Comparison of ENCODE assay signal across 28 cellular contexts in the genomic region with DNA sequence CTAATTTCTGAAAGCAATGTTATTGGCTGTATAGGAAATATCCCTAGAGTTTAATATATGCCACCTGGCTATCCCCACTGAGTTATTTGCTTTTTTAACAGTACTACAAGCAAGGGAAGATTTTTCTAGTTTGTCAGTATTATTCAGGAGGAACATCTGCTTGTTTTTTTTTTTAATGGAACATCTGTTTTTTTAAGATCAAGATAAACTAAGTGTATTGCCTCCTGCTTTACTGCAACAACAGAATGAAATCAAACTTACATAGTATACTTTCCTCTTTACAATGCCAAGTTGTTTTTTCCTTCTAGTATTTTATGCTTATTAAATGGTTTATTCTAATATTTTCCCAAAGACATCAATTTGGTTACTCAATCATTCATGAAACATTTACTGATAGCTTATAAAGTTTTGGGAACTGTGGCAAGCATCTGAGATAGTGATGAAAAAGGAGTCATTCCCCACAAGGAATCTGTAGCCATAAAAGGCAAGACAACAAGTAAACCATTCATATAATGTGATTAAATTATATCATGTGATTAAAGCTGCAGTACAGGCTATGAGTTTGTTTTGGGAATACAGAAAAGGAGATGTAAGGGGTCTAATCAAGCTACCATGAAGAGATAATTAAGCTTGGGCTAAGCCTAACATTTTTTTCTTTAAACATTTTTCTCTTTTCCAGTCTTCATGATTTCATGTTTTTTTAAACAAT. TPM values are rescaled to one million over a fixed set of nuclear protein-coding genes. Genes with fewer than 3 reads are reported as not detected.
DNase-seq lines count a peak whose midpoint lies in the region; FAIRE-seq and TF ChIP-seq lines count a peak whose summit lies in the region.
"Had no signal": no experiment of that assay in that cellular context is flagged by ENCODE, and none has a peak within 500 bp of the region (broad histone marks: within the 10 kb centered on the region; RNA-seq: fewer than 3 reads in every experiment).

No MANE protein-coding gene starts in this region.

- no peak overlapping the region for H3K4me2 ChIP-seq in SK-N-SH
- H3K4me2 ChIP-seq in endothelial cell of umbilical vein (ENCODE audit: insufficient read depth, low read length): no peak overlapping the region
- peak overlapping the region; percentile 35 for H3K4me2 ChIP-seq in osteoblast (ENCODE audit: insufficient read depth, low read length)
- H3K4me2 ChIP-seq: hepatocyte had no signal

- peaks cover 100% of the 10 kb centered on the region for H3K79me2 ChIP-seq in SK-N-SH (ENCODE audit: insufficient read depth)
- peaks cover 97% of the 10 kb centered on the region for H3K79me2 ChIP-seq in endothelial cell of umbilical vein (ENCODE audit: control insufficient read depth, insufficient read depth, low read length)
- H3K79me2 ChIP-seq in osteoblast (ENCODE audit: insufficient read depth, low read length): peaks cover 98% of the 10 kb centered on the region

- FAIRE-seq in endothelial cell of umbilical vein (lab: Jason Lieb, UNC) (no peak), GM12892 (lab: Jason Lieb, UNC) (no peak)
- FAIRE-seq: GM12878, HTR-8/SVneo had no signal

- TF ChIP-seq EP300 in SK-N-SH (IDR thresholded peaks at IDR 0.05; ENCODE audit: borderline replicate concordance in 1 of 2, low read depth in 1 of 2, low read length in 1 of 2) (peak in 1 of 2 experiments; percentile 6; a peak in 1 of 4 replicates), sigmoid colon (IDR thresholded peaks at IDR 0.05) (no peak)

- DNase-seq in HFFc6 (no peak), SK-N-SH (peak; percentile 38), endothelial cell of umbilical vein (ENCODE audit: low read depth, low spot score) (no peak), osteoblast (ENCODE audit: insufficient read length, low spot score, missing footprints) (no peak), immature natural killer cell (no peak), sigmoid colon (no peak), GM12892 (ENCODE audit: insufficient read length) (no peak)
- DNase-seq: activated effector memory CD4-positive, alpha-beta T cell treated with Interleukin-2 at 50 U/mL for 16 hours; activated T-cell treated with anti-CD3 and anti-CD28 coated beads for 4 hours; Calu3; foreskin keratinocyte; KG1; left colon; mesenchymal stem cell; MM.1S; NCI-H1417; NCI-H2029 treated with DMSO at 0.1 percent for 48 hours; NCI-H748 treated with DMSO at 0.1 percent for 48 hours; occipital lobe; RPMI8226; stimulated activated CD4-positive, alpha-beta T cell treated with anti-CD3 and anti-CD28 coated beads, Interleukin-1b, Interleukin-23, amount 100 ng/mL, for 48 hours; trophoblast cell had no signal

- peaks cover 15 to 42% of the 10 kb centered on the region in 2 experiments; a peak in 3 of 4 replicates for H3K4me1 ChIP-seq in SK-N-SH (ENCODE audit: control insufficient read depth in 1 of 2, insufficient read depth in 2 of 2, low read depth in 1 of 2, low read length in 1 of 2)
- no peaks in the 10 kb centered on the region for H3K4me1 ChIP-seq in endothelial cell of umbilical vein (ENCODE audit: control insufficient read depth, extremely low read depth, insufficient read depth, low read length)
- H3K4me1 ChIP-seq in osteoblast (ENCODE audit: insufficient read depth, low read length): peaks cover 9% of the 10 kb centered on the region
- H3K4me1 ChIP-seq in sigmoid colon: peaks cover 0 to 19% (median 7%) of the 10 kb centered on the region in 4 donors

- H3K9me3 Mint-ChIP-seq in HFFc6 (no peaks in the 10 kb centered on the region), immature natural killer cell (no peaks in the 10 kb centered on the region)

- no peak for TF ChIP-seq POLR2A in endothelial cell of umbilical vein (IDR thresholded peaks at IDR 0.05; ENCODE audit: low read depth, low read length)
- no peak for TF ChIP-seq POLR2A in sigmoid colon (IDR thresholded peaks at IDR 0.05)
- no peak for TF ChIP-seq POLR2A in GM12892 (IDR thresholded peaks at IDR 0.05; ENCODE audit: low read depth, low read length)

- H3K36me3 Mint-ChIP-seq in HFFc6 (ENCODE audit: low read depth) (peaks cover 21% of the 10 kb centered on the region), immature natural killer cell (peaks cover 0 to 5% (median 4%) of the 10 kb centered on the region in 3 donors)

- BruUV-seq in endothelial cell of umbilical vein (replicated peaks; lab: Mats Ljungman, UMichigan): no TSS peak

- TF ChIP-seq RAD21 in SK-N-SH (IDR thresholded peaks at IDR 0.05; ENCODE audit: low read length): no peak

- POLR2A ChIA-PET in SK-N-SH (lab: Yijun Ruan, JAX): no interaction called here
- POLR2A ChIA-PET in endothelial cell of umbilical vein (lab: Charles Lee): no interaction called here

- no peak overlapping the region for H2AFZ ChIP-seq in SK-N-SH (ENCODE audit: low read depth)
- H2AFZ ChIP-seq in endothelial cell of umbilical vein (ENCODE audit: low read depth, low read length): no peak overlapping the region
- H2AFZ ChIP-seq in osteoblast (ENCODE audit: low read length): no peak overlapping the region
- H2AFZ ChIP-seq: hepatocyte had no signal

- H3K9me1 ChIP-seq in endothelial cell of umbilical vein (replicated peaks; ENCODE audit: control insufficient read depth, extremely low read depth, insufficient read depth, low read length): no peaks in the 10 kb centered on the region

- dilution Hi-C loops in endothelial cell of umbilical vein (cut with MboI; ENCODE audit: extremely low pct_ligation_motif_present, low sequenced_read_pairs): no loop called here

- H3K9me2 ChIP-seq in SK-N-SH: no peaks in the 10 kb centered on the region

- H3K36me3 ChIP-seq in SK-N-SH (replicated peaks in 1 of 2; ENCODE audit: control insufficient read depth in 1 of 2, insufficient read depth in 2 of 2, low read length in 1 of 2) (peaks cover 35 to 51% of the 10 kb centered on the region in 2 experiments), endothelial cell of umbilical vein (ENCODE audit: control insufficient read depth in 2 of 2, extremely low read depth in 1 of 2, insufficient read depth in 2 of 2, low read length in 2 of 2) (no peaks in the 10 kb centered on the region), osteoblast (ENCODE audit: insufficient read depth, low read length) (no peaks in the 10 kb centered on the region), sigmoid colon (no peaks in the 10 kb centered on the region)

- H3K9me3 ChIP-seq in SK-N-SH (no peaks in the 10 kb centered on the region), endothelial cell of umbilical vein (replicated peaks; ENCODE audit: control insufficient read depth, insufficient read depth, low read length) (no peaks in the 10 kb centered on the region), osteoblast (ENCODE audit: low read depth, low read length) (no peaks in the 10 kb centered on the region), sigmoid colon (no peaks in the 10 kb centered on the region)

- no peak overlapping the region for H3K4me3 ChIP-seq in SK-N-SH (ENCODE audit: low read depth in 2 of 2, low read length in 1 of 2)
- no peak overlapping the region for H3K4me3 ChIP-seq in endothelial cell of umbilical vein (replicated peaks in 1 of 3; ENCODE audit: insufficient read depth in 1 of 3, low read depth in 1 of 3, low read length in 3 of 3)
- no peak overlapping the region for H3K4me3 ChIP-seq in osteoblast (ENCODE audit: insufficient read depth, low read length)
- no peak overlapping the region for H3K4me3 ChIP-seq in sigmoid colon
- H3K4me3 ChIP-seq: GM12878, hepatocyte, skin epidermis had no signal

- H3K27me3 Mint-ChIP-seq in HFFc6 (ENCODE audit: insufficient read depth) (no peaks in the 10 kb centered on the region), immature natural killer cell (ENCODE audit: low read depth in 3 of 3) (no peaks in the 10 kb centered on the region)
- H3K27me3 Mint-ChIP-seq: activated naive CD8-positive, alpha-beta T cell had no signal

- H3K27me3 ChIP-seq in SK-N-SH (ENCODE audit: insufficient read depth): no peaks in the 10 kb centered on the region
- H3K27me3 ChIP-seq in endothelial cell of umbilical vein (ENCODE audit: control insufficient read depth in 2 of 2, insufficient read depth in 2 of 2, low read length in 2 of 2): no peaks in the 10 kb centered on the region
- no peaks in the 10 kb centered on the region for H3K27me3 ChIP-seq in osteoblast (ENCODE audit: insufficient read depth, low read length)
- no peaks in the 10 kb centered on the region for H3K27me3 ChIP-seq in sigmoid colon
- H3K27me3 ChIP-seq: foreskin keratinocyte, hepatocyte had no signal

- H3K9ac ChIP-seq in SK-N-SH (no peak overlapping the region), endothelial cell of umbilical vein (replicated peaks; ENCODE audit: extremely low read depth, insufficient read depth, low read length) (peak overlapping the region; percentile 3)

- no peak overlapping the region for H3K4me3 Mint-ChIP-seq in HFFc6
- no peak overlapping the region for H3K4me3 Mint-ChIP-seq in immature natural killer cell
- H3K4me3 Mint-ChIP-seq: activated naive CD8-positive, alpha-beta T cell had no signal

- H4K20me1 ChIP-seq in SK-N-SH (ENCODE audit: insufficient read depth): peaks cover 80% of the 10 kb centered on the region
- peaks cover 16% of the 10 kb centered on the region for H4K20me1 ChIP-seq in endothelial cell of umbilical vein (replicated peaks; ENCODE audit: control insufficient read depth, extremely low read depth, insufficient read depth, low read length)
- peaks cover 25% of the 10 kb centered on the region for H4K20me1 ChIP-seq in osteoblast (ENCODE audit: insufficient read depth, low read length)

- H3K4me1 Mint-ChIP-seq in HFFc6 (ENCODE audit: low read depth) (peaks cover 34% of the 10 kb centered on the region), immature natural killer cell (peaks cover 77 to 99% of the 10 kb centered on the region in 2 donors)

- H3F3A ChIP-seq in SK-N-SH (replicated peaks; ENCODE audit: insufficient read depth): peaks cover 7% of the 10 kb centered on the region

- CTCF ChIA-PET in SK-N-SH (lab: Yijun Ruan, JAX) (no interaction called here), endothelial cell of umbilical vein (lab: Charles Lee) (no interaction called here)

- H3K27ac ChIP-seq in SK-N-SH (ENCODE audit: low read depth in 2 of 2, low read length in 1 of 2) (peak overlapping the region; percentile 8 to 94; a peak in 3 of 4 replicates), endothelial cell of umbilical vein (ENCODE audit: insufficient read depth, low read depth, low read length) (no peak overlapping the region), osteoblast (ENCODE audit: low read depth, low read length) (peak overlapping the region; percentile 57), sigmoid colon (no peak overlapping the region)
- H3K27ac ChIP-seq: C4-2B, foreskin keratinocyte, hepatocyte had no signal

- H3K27ac Mint-ChIP-seq in HFFc6: peak overlapping the region; percentile 17; the same call in 1 of the 2 replicates
- peak overlapping the region in 2 of 6 donors; percentile 43 to 51 for H3K27ac Mint-ChIP-seq in immature natural killer cell
- H3K27ac Mint-ChIP-seq: activated naive CD8-positive, alpha-beta T cell had no signal

- intact Hi-C loops in endothelial cell of umbilical vein (cut with micrococcal nuclease) (no loop called here), sigmoid colon (cut with DNase I) (no loop called here)

- TF ChIP-seq CTCF in HFFc6 (IDR thresholded peaks at IDR 0.05) (no peak), SK-N-SH (IDR thresholded peaks at IDR 0.05) (no peak), endothelial cell of umbilical vein (IDR thresholded peaks at IDR 0.05; ENCODE audit: extremely low read depth in 1 of 2, insufficient read depth in 1 of 2, low read depth in 1 of 2, low read length in 2 of 2) (no peak), osteoblast (IDR thresholded peaks at IDR 0.05; ENCODE audit: extremely low read depth, low read depth, low read length) (no peak), sigmoid colon (IDR thresholded peaks at IDR 0.05) (no peak)

RNA-seq across cellular contexts. Expression of a gene that starts 17.4 kb away (rescaled TPM):
- total RNA-seq in HFFc6 (2021; fragmentation: NEBNext Ultra II Directional; extraction: Animal tissue kit (Norgen Biotek cat#: 25700)): 100 to 1,000 TPM; 242 to 306 (median 273) TPM
- polyA plus RNA-seq in SK-N-SH (2012; rRNA removed) (135 and 155 TPM in 2 replicates), endothelial cell of umbilical vein (47.9 and 58.1 TPM in 2 replicates), immature natural killer cell (100 to 1,000 TPM; 153 to 200 (median 197) TPM), sigmoid colon (10 to 100 TPM; 65.5 to 95.7 (median 86.2) TPM)
- polyA plus RNA-seq in SK-N-SH (2012; cell fraction: cytosol; rRNA removed): 199 and 225 TPM in 2 replicates
- polyA plus RNA-seq in SK-N-SH (2012; cell fraction: nucleus; rRNA removed): 32.1 and 59.1 TPM in 2 replicates
- total RNA-seq in endothelial cell of umbilical vein (171 and 174 TPM in 2 replicates), osteoblast (117 and 127 TPM in 2 replicates), sigmoid colon (10 to 100 TPM; 74.4 to 96.7 (median 78.4) TPM)
- polyA plus RNA-seq in endothelial cell of umbilical vein (2011; cell fraction: cytosol; rRNA removed): 70.4 and 74.5 TPM in 2 replicates
- 25.0 and 30.1 TPM in 2 replicates for polyA plus RNA-seq in endothelial cell of umbilical vein (2011; cell fraction: nucleus; rRNA removed)
- polyA plus RNA-seq in endothelial cell of umbilical vein (2012): 127 and 173 TPM in 2 replicates
- polyA minus RNA-seq in endothelial cell of umbilical vein: 146 and 167 TPM in 2 replicates
- polyA minus RNA-seq in endothelial cell of umbilical vein (2011; cell fraction: cytosol; rRNA and poly(A)+ RNA removed): 98.7 TPM
- 50.6 and 82.3 TPM in 2 replicates for polyA minus RNA-seq in endothelial cell of umbilical vein (2011; cell fraction: nucleus; rRNA and poly(A)+ RNA removed)
- 62.5 TPM for polyA plus RNA-seq in GM12892 (2012; ENCODE audit: missing spikeins)

Comparison
In these comparisons a context has a peak if more than half of its experiments do, and no peak if none do; other contexts are left out.
1. H3K27ac ChIP-seq: peak in SK-N-SH (2 of 2) and osteoblast (single experiment); none in endothelial cell of umbilical vein (single experiment) and sigmoid colon (0 of 4).